ENCODE assay signal across 24 cellular contexts in genomic region chr9:134295746-134296250, GRCh38.
"Had no signal": no experiment of that assay in that cellular context is flagged by ENCODE, and none has a peak within 500 bp of the region (broad histone marks: within the 10 kb centered on the region; RNA-seq: fewer than 3 reads in every experiment).

No MANE protein-coding gene starts in this region.

- FAIRE-seq: frontal cortex, keratinocyte had no signal

- H3K36me3 ChIP-seq: colonic mucosa, left lung, thyroid gland, uterus had no signal

- H3K4me3 Mint-ChIP-seq: activated B cell treated with CpG ODN at 0.5 μM for 24 hours; activated CD8-positive, alpha-beta T cell treated with anti-CD3 and anti-CD28 coated beads for 36 hours; activated naive CD4-positive, alpha-beta T cell treated with anti-CD3 and anti-CD28 coated beads for 36 hours; activated naive CD8-positive, alpha-beta T cell treated with anti-CD3 and anti-CD28 coated beads, Interleukin-2, amount 50 U/mL, for 24 hours; activated T-cell treated with anti-CD3 and anti-CD28 coated beads, Interleukin-2, amount 50 U/mL, for 24 hours; brain had no signal

- H3K9me3 Mint-ChIP-seq: activated B cell treated with CpG ODN at 0.5 μM for 24 hours; activated CD8-positive, alpha-beta T cell treated with anti-CD3 and anti-CD28 coated beads for 36 hours; activated naive CD4-positive, alpha-beta T cell treated with anti-CD3 and anti-CD28 coated beads for 36 hours; activated naive CD8-positive, alpha-beta T cell treated with anti-CD3 and anti-CD28 coated beads, Interleukin-2, amount 50 U/mL, for 24 hours; activated T-cell treated with anti-CD3 and anti-CD28 coated beads, Interleukin-2, amount 50 U/mL, for 24 hours; activated T-helper 2 cell treated with anti-CD3 and anti-CD28 coated beads, Interferon-gamma antibody, Interleukin-2, Interleukin-4, amounts not matched to agents 10 μg/mL and 5 μg/mL and 100 μg/mL, durations not matched to agents 14 hours and 24 hours and 36 hours; naive thymus-derived CD4-positive, alpha-beta T cell had no signal

- ATAC-seq: activated CD8-positive, alpha-beta T cell treated with anti-CD3 and anti-CD28 coated beads for 36 hours; activated naive CD8-positive, alpha-beta T cell treated with anti-CD3 and anti-CD28 coated beads, Interleukin-2, amount 50 U/mL, for 24 hours; left lung; naive thymus-derived CD4-positive, alpha-beta T cell had no signal

- H3K9me3 ChIP-seq: colonic mucosa, left lung, thyroid gland, uterus had no signal

- H3K79me2 ChIP-seq: parathyroid adenoma had no signal

- H3K27me3 ChIP-seq: colonic mucosa, thyroid gland, uterus had no signal

- H3K27ac ChIP-seq: colonic mucosa, left lung, parathyroid adenoma, thyroid gland, uterus had no signal

- H3K9ac ChIP-seq: parathyroid adenoma had no signal

- H3K36me3 Mint-ChIP-seq: brain; naive thymus-derived CD4-positive, alpha-beta T cell had no signal

- H3K27ac Mint-ChIP-seq: activated B cell treated with CpG ODN at 0.5 μM for 24 hours; activated CD8-positive, alpha-beta T cell treated with anti-CD3 and anti-CD28 coated beads for 36 hours; activated naive CD4-positive, alpha-beta T cell treated with anti-CD3 and anti-CD28 coated beads for 36 hours; activated naive CD8-positive, alpha-beta T cell treated with anti-CD3 and anti-CD28 coated beads, Interleukin-2, amount 50 U/mL, for 24 hours; activated T-cell treated with anti-CD3 and anti-CD28 coated beads, Interleukin-2, amount 50 U/mL, for 24 hours; activated T-helper 2 cell treated with anti-CD3 and anti-CD28 coated beads, Interferon-gamma antibody, Interleukin-2, Interleukin-4, amounts not matched to agents 10 μg/mL and 5 μg/mL and 100 μg/mL, durations not matched to agents 14 hours and 24 hours and 36 hours; naive thymus-derived CD4-positive, alpha-beta T cell had no signal

- DNase-seq: activated B cell treated with CpG ODN at 0.5 μM for 24 hours; activated CD4-positive, alpha-beta T cell treated with anti-CD3 and anti-CD28 coated beads for 48 hours; activated CD8-positive, alpha-beta T cell treated with anti-CD3 and anti-CD28 coated beads for 36 hours; activated naive CD4-positive, alpha-beta T cell treated with anti-CD3 and anti-CD28 coated beads for 36 hours; activated naive CD8-positive, alpha-beta T cell treated with anti-CD3 and anti-CD28 coated beads, Interleukin-2, amount 50 U/mL, for 24 hours; activated T-cell treated with anti-CD3 and anti-CD28 coated beads, Interleukin-2, amount 50 U/mL, for 24 hours; anterior cingulate cortex; central memory CD4-positive, alpha-beta T cell; colonic mucosa; head of caudate nucleus; mesenchymal stem cell; naive thymus-derived CD4-positive, alpha-beta T cell; stimulated activated CD4-positive, alpha-beta T cell treated with anti-CD3 and anti-CD28 coated beads, Interleukin-12 subunit alpha, Interleukin-12 subunit beta, amount 100 ng/mL, for 4 hours; stimulated activated CD4-positive, alpha-beta T cell treated with anti-CD3 and anti-CD28 coated beads, Interleukin-1b, Interleukin-23, amount 100 ng/mL, for 48 hours; stimulated activated CD8-positive, alpha-beta memory T cell treated with anti-CD3 and anti-CD28 coated beads, Interleukin-4, amount 100 ng/mL, for 48 hours; stimulated activated naive CD4-positive, alpha-beta T cell; thyroid gland; uterus had no signal

- H2AFZ ChIP-seq: parathyroid adenoma had no signal

- H3K4me3 ChIP-seq: colonic mucosa, left lung, thyroid gland, uterus had no signal

- H3K4me1 ChIP-seq: colonic mucosa had no signal
